ENCODE assay signal across 1 cellular context in the genomic region with DNA sequence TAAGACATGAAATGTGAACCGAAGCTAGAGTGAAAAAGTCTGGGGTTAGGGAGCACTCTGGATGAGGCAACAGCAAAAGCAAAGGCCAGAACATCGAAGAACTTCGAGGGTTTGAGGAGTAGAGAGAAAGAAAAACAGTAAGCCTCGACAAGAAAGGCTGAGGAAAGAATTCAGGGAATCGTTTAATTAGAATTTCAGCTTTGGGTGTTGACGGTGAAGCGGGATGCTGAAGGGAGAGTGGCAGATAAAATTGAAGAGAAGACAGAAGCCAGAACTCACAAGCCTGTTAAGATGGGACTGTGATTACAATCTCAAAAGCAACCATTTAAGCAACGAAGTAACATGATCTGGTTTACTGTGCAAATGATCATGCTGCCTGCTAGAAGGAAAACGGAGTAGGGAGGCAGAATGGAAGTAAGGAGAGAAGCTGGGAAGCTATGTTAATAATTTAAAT.
TF ChIP-seq lines count a peak whose summit lies in the region.

No MANE protein-coding gene starts in this region.

TF ChIP-seq in HepG2, 621 proteins besides CTCF, POLR2A, EP300 and RAD21:
- TF ChIP-seq, protein P1, sequence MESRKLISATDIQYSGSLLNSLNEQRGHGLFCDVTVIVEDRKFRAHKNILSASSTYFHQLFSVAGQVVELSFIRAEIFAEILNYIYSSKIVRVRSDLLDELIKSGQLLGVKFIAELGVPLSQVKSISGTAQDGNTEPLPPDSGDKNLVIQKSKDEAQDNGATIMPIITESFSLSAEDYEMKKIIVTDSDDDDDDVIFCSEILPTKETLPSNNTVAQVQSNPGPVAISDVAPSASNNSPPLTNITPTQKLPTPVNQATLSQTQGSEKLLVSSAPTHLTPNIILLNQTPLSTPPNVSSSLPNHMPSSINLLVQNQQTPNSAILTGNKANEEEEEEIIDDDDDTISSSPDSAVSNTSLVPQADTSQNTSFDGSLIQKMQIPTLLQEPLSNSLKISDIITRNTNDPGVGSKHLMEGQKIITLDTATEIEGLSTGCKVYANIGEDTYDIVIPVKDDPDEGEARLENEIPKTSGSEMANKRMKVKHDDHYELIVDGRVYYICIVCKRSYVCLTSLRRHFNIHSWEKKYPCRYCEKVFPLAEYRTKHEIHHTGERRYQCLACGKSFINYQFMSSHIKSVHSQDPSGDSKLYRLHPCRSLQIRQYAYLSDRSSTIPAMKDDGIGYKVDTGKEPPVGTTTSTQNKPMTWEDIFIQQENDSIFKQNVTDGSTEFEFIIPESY (CRISPR knock-in tag; IDR thresholded peaks at IDR 0.05), result no peak
- TF ChIP-seq ZNF263 (CRISPR knock-in tag; IDR thresholded peaks at IDR 0.05), result peak; percentile 75
